Comparison of ENCODE assay signal across 8 cellular contexts in genomic region chr12:53500119-53500775, GRCh38. TPM values are rescaled to one million over a fixed set of nuclear protein-coding genes. Genes with fewer than 3 reads are reported as not detected.
DNase-seq lines count a peak whose midpoint lies in the region; ATAC-seq and TF ChIP-seq lines count a peak whose summit lies in the region.

No MANE protein-coding gene starts in this region.

- H3K36me3 Mint-ChIP-seq in T-helper 1 cell treated with Interleukin-12 subunit alpha and Interleukin-12 subunit beta and Interleukin-4 antibody, amounts not matched to agents 30 μg/mL and 1 μg/mL, for 36 hours (ENCODE audit: low read depth) = peaks cover 4% of the 10 kb centered on the region

- H3F3A ChIP-seq in PC-3 (ENCODE audit: low read length, unreplicated experiment) = no peaks in the 10 kb centered on the region

- peaks cover 31% of the 10 kb centered on the region for H3K4me1 Mint-ChIP-seq in T-helper 1 cell treated with Interleukin-12 subunit alpha and Interleukin-12 subunit beta and Interleukin-4 antibody, amounts not matched to agents 30 μg/mL and 1 μg/mL, for 36 hours (ENCODE audit: low read depth)

- TSS peak; percentile 90 for BruUV-seq in PC-3 (replicated peaks; lab: Mats Ljungman, UMichigan)

- H3K4me3 Mint-ChIP-seq in T-helper 1 cell treated with Interleukin-12 subunit alpha and Interleukin-12 subunit beta and Interleukin-4 antibody, amounts not matched to agents 30 μg/mL and 1 μg/mL, for 36 hours = peak overlapping the region; percentile 95

- DNase-seq in T-helper 1 cell (no peak), PC-3 (no peak), dorsolateral prefrontal cortex (no peak), midbrain (lab: John Stamatoyannopoulos, UW) (peak; percentile 67), cortex of kidney (lab: John Stamatoyannopoulos, UW) (no peak)

- H3K27ac ChIP-seq in PC-3 (ENCODE audit: low read length) (peak overlapping the region; percentile 21), dorsolateral prefrontal cortex (peak overlapping the region; percentile 81 to 100 (median 99))

- CTCF ChIA-PET in PC-3 (lab: Charles Lee) = interaction anchor here (0.7 to 1.0 kb wide), 3 partner anchors 12 to 179 kb away, joined by 3 to 5 read pairs (median 4); partner anchors contain the start of genes AAAS and ATP5MC2

- peaks cover 26% of the 10 kb centered on the region for H3K4me1 ChIP-seq in PC-3 (ENCODE audit: insufficient read depth, low read length)

- H3K27me3 ChIP-seq in PC-3 (ENCODE audit: low read length) (no peaks in the 10 kb centered on the region), dorsolateral prefrontal cortex (no peaks in the 10 kb centered on the region)

- H3K79me2 ChIP-seq in PC-3 (ENCODE audit: low read length) = peaks cover 27% of the 10 kb centered on the region

- peak overlapping the region; percentile 54 for H2AFZ ChIP-seq in PC-3 (ENCODE audit: low read length)

- H3K27me3 Mint-ChIP-seq in T-helper 1 cell treated with Interleukin-12 subunit alpha and Interleukin-12 subunit beta and Interleukin-4 antibody, amounts not matched to agents 30 μg/mL and 1 μg/mL, for 36 hours (ENCODE audit: low read depth) = no peaks in the 10 kb centered on the region

- no peak; the same call in 1 of the 2 replicates for ATAC-seq in PC-3
- ATAC-seq in HG03378 (IDR thresholded peaks at IDR 0.05; ENCODE audit: unreplicated experiment) = no peak
- ATAC-seq in GM19351 (IDR thresholded peaks at IDR 0.05; ENCODE audit: unreplicated experiment) = no peak

- H4K20me1 ChIP-seq in PC-3 (ENCODE audit: low read length) = no peaks in the 10 kb centered on the region

- peaks cover 12% of the 10 kb centered on the region; the same call in 1 of the 2 replicates for H3K36me3 ChIP-seq in PC-3 (ENCODE audit: low read depth, low read length)

- no peaks in the 10 kb centered on the region for H3K9me3 Mint-ChIP-seq in T-helper 1 cell treated with Interleukin-12 subunit alpha and Interleukin-12 subunit beta and Interleukin-4 antibody, amounts not matched to agents 30 μg/mL and 1 μg/mL, for 36 hours

- peak overlapping the region; percentile 87 for H3K4me2 ChIP-seq in PC-3 (ENCODE audit: low read length)

- H3K4me3 ChIP-seq in PC-3 (ENCODE audit: low read length) (peak overlapping the region; percentile 75), dorsolateral prefrontal cortex (peak overlapping the region; percentile 52 to 100 (median 80))

- no peak for TF ChIP-seq CTCF in PC-3 (conservative IDR thresholded peaks at IDR 0.05; ENCODE audit: low read depth, low read length)
- no peak for TF ChIP-seq CTCF in dorsolateral prefrontal cortex (IDR thresholded peaks at IDR 0.05 in 54 of 56, conservative IDR thresholded peaks at IDR 0.05 in 2 of 56; ENCODE audit: low read depth in 1 of 56, partially characterized antibody in 56 of 56)

- H3K9ac ChIP-seq in PC-3 (ENCODE audit: low read length) = peak overlapping the region; percentile 35

- H3K9me3 ChIP-seq in PC-3 (ENCODE audit: low read length) = no peaks in the 10 kb centered on the region

- intact Hi-C loops in PC-3 (cut with micrococcal nuclease) (no loop called here), dorsolateral prefrontal cortex (cut with DNase I) (loop anchor here (2.0 to 10.0 kb wide), 4 partner anchors 47 to 178 kb away; partner anchors contain the start of genes AAAS (in 1 of the 2) and PCBP2 (in 1 of the 2))

- H3K27ac Mint-ChIP-seq in T-helper 1 cell treated with Interleukin-12 subunit alpha and Interleukin-12 subunit beta and Interleukin-4 antibody, amounts not matched to agents 30 μg/mL and 1 μg/mL, for 36 hours = peak overlapping the region; percentile 99

- POLR2A ChIA-PET in PC-3 (lab: Charles Lee; ENCODE audit: unreplicated experiment) = interaction anchor here (0.5 to 1.2 kb wide), 5 partner anchors 11 to 825 kb away, joined by 3 to 5 read pairs (median 4); partner anchors contain the start of gene COPZ1

- H3K9me2 ChIP-seq in PC-3 (replicated peaks; ENCODE audit: low read length) = no peaks in the 10 kb centered on the region

RNA-seq across cellular contexts. Expression of gene TARBP2, which starts 0.8 kb away (rescaled TPM):
- 82.0 and 98.9 TPM in 2 replicates for total RNA-seq in PC-3 (2014; rRNA removed)
- 10 to 100 TPM; 10.9 to 29.5 (median 20.9) TPM for total RNA-seq in dorsolateral prefrontal cortex

RNA-seq across cellular contexts. Expression of gene MAP3K12, which starts 1.0 kb away (rescaled TPM):
- total RNA-seq in PC-3 (2014; rRNA removed) (8.5 and 9.6 TPM in 2 replicates), dorsolateral prefrontal cortex (100 to 1,000 TPM in 1 of 120 experiments, 10 to 100 TPM in 119; 43.4 to 126 (median 69.4) TPM)

RNA-seq across cellular contexts. Expression of gene NPFF, which starts 7.0 kb away (rescaled TPM):
- total RNA-seq in PC-3 (2014; rRNA removed) (not detected in 2 replicates), dorsolateral prefrontal cortex (1 to 10 TPM in 3 of 120 experiments, not detected in 117; 1.8 to 2.1 (median 2.0) TPM)

RNA-seq across cellular contexts. Expression of gene PCBP2, which starts 48.3 kb away (rescaled TPM):
- total RNA-seq in PC-3 (2014; rRNA removed) = 204 and 306 TPM in 2 replicates
- 100 to 1,000 TPM; 394 to 594 (median 494) TPM for total RNA-seq in dorsolateral prefrontal cortex

RNA-seq across cellular contexts. Expression of gene PRR13, which starts 58.7 kb away (rescaled TPM):
- 54.2 and 60.9 TPM in 2 replicates for total RNA-seq in PC-3 (2014; rRNA removed)
- 100 to 1,000 TPM in 41 of 120 experiments, 10 to 100 TPM in 79; 52.9 to 141 (median 93.1) TPM for total RNA-seq in dorsolateral prefrontal cortex
